Comparison of ENCODE assay signal across 20 cellular contexts in genomic region chr10:436911-437665, GRCh38.
DNase-seq lines count a peak whose midpoint lies in the region; ATAC-seq lines count a peak whose summit lies in the region.
"Had no signal": no experiment of that assay in that cellular context is flagged by ENCODE, and none has a peak within 500 bp of the region (broad histone marks: within the 10 kb centered on the region; RNA-seq: fewer than 3 reads in every experiment).

No MANE protein-coding gene starts in this region.

- H3K36me3 Mint-ChIP-seq in activated T-helper 17 cell treated with anti-CD3 and anti-CD28 coated beads, Interleukin-2, amount 50 U/mL, for 72 hours (ENCODE audit: low read depth) = no peaks in the 10 kb centered on the region

- peak overlapping the region; percentile 32 for H3K4me3 Mint-ChIP-seq in activated T-helper 17 cell treated with anti-CD3 and anti-CD28 coated beads, Interleukin-2, amount 50 U/mL, for 72 hours
- H3K4me3 Mint-ChIP-seq: activated T-cell treated with anti-CD3 and anti-CD28 coated beads, Interleukin-2, amount 50 U/mL, for 4 hours; B cell; dendritic cell treated with granulocyte-macrophage colony-stimulating factor and Interleukin-4, amounts not matched to agents 40 ng/mL and 50 ng/mL, for 4 days; nephron progenitor cell had no signal

- no peaks in the 10 kb centered on the region for H3K9me3 Mint-ChIP-seq in activated T-helper 17 cell treated with anti-CD3 and anti-CD28 coated beads, Interleukin-2, amount 50 U/mL, for 72 hours
- H3K9me3 Mint-ChIP-seq: activated T-cell treated with anti-CD3 and anti-CD28 coated beads, Interleukin-2, amount 50 U/mL, for 4 hours; dendritic cell treated with granulocyte-macrophage colony-stimulating factor and Interleukin-4, amounts not matched to agents 40 ng/mL and 50 ng/mL, for 4 days had no signal

- peaks cover 17% of the 10 kb centered on the region for H3K4me1 Mint-ChIP-seq in activated T-helper 17 cell treated with anti-CD3 and anti-CD28 coated beads, Interleukin-2, amount 50 U/mL, for 72 hours
- H3K4me1 Mint-ChIP-seq: B cell had no signal

- peak overlapping the region; percentile 47 for H3K27ac Mint-ChIP-seq in activated T-helper 17 cell treated with anti-CD3 and anti-CD28 coated beads, Interleukin-2, amount 50 U/mL, for 72 hours
- H3K27ac Mint-ChIP-seq: B cell; dendritic cell treated with granulocyte-macrophage colony-stimulating factor and Interleukin-4, amounts not matched to agents 40 ng/mL and 50 ng/mL, for 4 days; nephron progenitor cell; progenitor cell of endocrine pancreas had no signal

- DNase-seq in DMS53 (lab: John Stamatoyannopoulos, UW) (peak; percentile 46), DMS53 treated with DMSO at 0.1 percent for 48 hours (lab: John Stamatoyannopoulos, UW; ENCODE audit: unreplicated experiment) (no peak), NCI-H82 treated with DMSO at 0.1 percent for 48 hours (lab: John Stamatoyannopoulos, UW; ENCODE audit: unreplicated experiment) (no peak)
- DNase-seq in stimulated activated naive CD4-positive, alpha-beta T cell treated with Interleukin-2 at 50 U/mL for 16 hours (lab: John Stamatoyannopoulos, UW) = peak; percentile 14
- DNase-seq in stimulated activated naive CD4-positive, alpha-beta T cell (lab: John Stamatoyannopoulos, UW) = no peak
- DNase-seq: activated T-cell treated with anti-CD3 and anti-CD28 coated beads, Interleukin-2, amount 50 U/mL, for 4 hours; foreskin fibroblast; hypothalamus; mesenchymal stem cell; NCI-H2081; NCI-H510A; nephron progenitor cell; stomach; trophoblast cell had no signal

- no peaks in the 10 kb centered on the region for H3K27me3 Mint-ChIP-seq in activated T-helper 17 cell treated with anti-CD3 and anti-CD28 coated beads, Interleukin-2, amount 50 U/mL, for 72 hours
- H3K27me3 Mint-ChIP-seq: progenitor cell of endocrine pancreas had no signal

- peak; percentile 40 for ATAC-seq in activated T-helper 17 cell treated with anti-CD3 and anti-CD28 coated beads, Interleukin-2, amount 50 U/mL, for 72 hours (replicated peaks)
- ATAC-seq in HG03442 (IDR thresholded peaks at IDR 0.05; ENCODE audit: unreplicated experiment) = no peak
- ATAC-seq in HG03025 (IDR thresholded peaks at IDR 0.05; ENCODE audit: low FRiP score, unreplicated experiment) = no peak
- ATAC-seq: activated T-cell treated with anti-CD3 and anti-CD28 coated beads, Interleukin-2, amount 50 U/mL, for 4 hours had no signal

Comparison
In these comparisons a context has a peak if more than half of its experiments do, and no peak if none do; other contexts are left out.
1. DNase-seq: peak in DMS53 (single experiment) and stimulated activated naive CD4-positive, alpha-beta T cell treated with Interleukin-2 at 50 U/mL for 16 hours (single experiment); none in DMS53 treated with DMSO at 0.1 percent for 48 hours (single experiment), stimulated activated naive CD4-positive, alpha-beta T cell (0 of 6) and NCI-H82 treated with DMSO at 0.1 percent for 48 hours (single experiment).